8 cellular contexts compared by ENCODE assay signal in the genomic region with DNA sequence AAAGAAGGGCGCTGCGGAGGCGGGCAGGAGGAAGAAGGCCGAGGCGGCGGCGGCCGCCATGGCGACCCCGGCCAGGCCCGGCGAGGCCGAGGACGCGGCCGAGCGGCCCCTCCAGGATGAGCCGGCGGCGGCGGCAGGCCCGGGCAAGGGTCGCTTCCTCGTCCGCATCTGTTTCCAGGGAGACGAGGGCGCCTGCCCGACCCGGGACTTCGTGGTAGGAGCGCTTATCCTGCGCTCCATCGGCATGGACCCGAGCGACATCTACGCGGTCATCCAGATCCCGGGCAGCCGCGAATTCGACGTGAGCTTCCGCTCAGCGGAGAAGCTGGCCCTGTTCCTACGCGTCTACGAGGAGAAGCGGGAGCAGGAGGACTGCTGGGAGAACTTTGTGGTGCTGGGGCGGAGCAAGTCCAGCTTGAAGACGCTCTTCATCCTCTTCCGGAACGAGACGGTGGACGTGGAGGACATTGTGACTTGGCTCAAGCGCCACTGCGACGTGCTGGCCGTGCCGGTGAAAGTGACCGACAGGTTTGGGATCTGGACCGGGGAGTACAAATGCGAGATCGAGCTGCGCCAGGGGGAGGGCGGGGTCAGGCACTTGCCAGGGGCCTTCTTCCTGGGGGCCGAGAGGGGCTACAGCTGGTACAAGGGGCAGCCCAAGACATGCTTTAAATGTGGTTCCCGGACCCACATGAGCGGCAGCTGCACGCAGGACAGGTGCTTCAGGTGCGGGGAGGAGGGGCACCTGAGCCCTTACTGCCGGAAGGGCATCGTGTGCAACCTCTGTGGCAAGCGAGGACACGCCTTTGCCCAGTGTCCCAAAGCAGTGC. TPM values are rescaled to one million over a fixed set of nuclear protein-coding genes. Genes with fewer than 3 reads are reported as not detected.
DNase-seq lines count a peak whose midpoint lies in the region; ATAC-seq, FAIRE-seq and TF ChIP-seq lines count a peak whose summit lies in the region.

No MANE protein-coding gene starts in this region.

- H3K27ac ChIP-seq in H1 (ENCODE audit: low read depth, low read length) (peak overlapping the region; percentile 90), mesenchymal stem cell (ENCODE audit: low read length, poor library complexity, severe bottlenecking) (peak overlapping the region; percentile 80)

- peak overlapping the region; percentile 88 for H3K4me3 Mint-ChIP-seq in activated CD4-positive, alpha-beta memory T cell treated with anti-CD3 and anti-CD28 coated beads for 36 hours

- H3K4me2 ChIP-seq in H1 (ENCODE audit: insufficient read depth in 1 of 2, low read depth in 2 of 2, low read length in 2 of 2), result peak overlapping the region; percentile 81 to 94
- peak overlapping the region; percentile 76 for H3K4me2 ChIP-seq in mesenchymal stem cell (ENCODE audit: low read length, poor library complexity, severe bottlenecking)

- H2BK5ac ChIP-seq in H1 (ENCODE audit: low read depth, low read length), result peak overlapping the region; percentile 53
- peak overlapping the region; percentile 99 for H2BK5ac ChIP-seq in mesenchymal stem cell (ENCODE audit: low read depth, low read length, poor library complexity, severe bottlenecking)

- peaks cover 44% of the 10 kb centered on the region for H3K4me1 Mint-ChIP-seq in activated CD4-positive, alpha-beta memory T cell treated with anti-CD3 and anti-CD28 coated beads for 36 hours (ENCODE audit: low read depth)

- H2BK20ac ChIP-seq in H1 (ENCODE audit: low read length), result no peak overlapping the region

- peak; percentile 8 for ATAC-seq in GM18870 (IDR thresholded peaks at IDR 0.05; ENCODE audit: unreplicated experiment)
- peak; percentile 23 for ATAC-seq in HG03103 (IDR thresholded peaks at IDR 0.05; ENCODE audit: low read depth, unreplicated experiment)

- H4K20me1 ChIP-seq in H1 (replicated peaks in 1 of 2; ENCODE audit: control insufficient read depth in 1 of 2, insufficient read depth in 2 of 2, low read length in 2 of 2), result peaks cover 6 to 11% of the 10 kb centered on the region in 2 experiments

- H2AK5ac ChIP-seq in H1 (ENCODE audit: low read depth, low read length) (no peak overlapping the region; the same call in 1 of the 2 replicates), mesenchymal stem cell (ENCODE audit: low read length, severe bottlenecking) (peak overlapping the region; percentile 5)

- H3K14ac ChIP-seq in H1 (ENCODE audit: insufficient read length) (no peak overlapping the region), mesenchymal stem cell (ENCODE audit: low read length in 2 of 2) (peak overlapping the region; percentile 97 to 98)

- FAIRE-seq in H1 (lab: Jason Lieb, UNC), result no peak

- H3K23ac ChIP-seq in H1 (ENCODE audit: insufficient read length), result no peak overlapping the region
- H3K23ac ChIP-seq in mesenchymal stem cell (ENCODE audit: low read length in 2 of 2), result peak overlapping the region; percentile 86 to 90

- POLR2A ChIA-PET in activated CD4-positive, alpha-beta memory T cell treated with anti-CD3 and anti-CD28 coated beads for 36 hours (lab: Charles Lee), result interaction anchor here (0.7 to 2.4 kb wide), 3 partner anchors 27 to 109 kb away, joined by 3 to 17 read pairs (median 9); a partner anchor contains a TSS
- POLR2A ChIA-PET in H1 (lab: Charles Lee; ENCODE audit: partially characterized antibody), result interaction anchor here (1.0 to 9.4 kb wide), 7 partner anchors 12 to 1531 kb away, joined by 3 to 85 read pairs (median 5); a partner anchor contains a TSS

- no peak; a peak in 1 of 3 replicates for TF ChIP-seq EP300 in H1 (IDR thresholded peaks at IDR 0.05; ENCODE audit: borderline replicate concordance in 1 of 2, low read depth in 2 of 2, low read length in 2 of 2)

- peaks cover 3% of the 10 kb centered on the region; the same call in 1 of the 2 replicates for H3K79me1 ChIP-seq in H1 (ENCODE audit: low read depth, low read length)
- H3K79me1 ChIP-seq in mesenchymal stem cell (replicated peaks; ENCODE audit: low read length, poor library complexity, severe bottlenecking), result peaks cover 5% of the 10 kb centered on the region

- peak in 1 of 2 experiments; percentile 48; a peak in 2 of 3 replicates for TF ChIP-seq POLR2A in H1 (IDR thresholded peaks at IDR 0.05; ENCODE audit: control extremely low read depth in 1 of 2, low read depth in 2 of 2, low read length in 2 of 2)

- CTCF ChIA-PET in activated CD4-positive, alpha-beta memory T cell treated with anti-CD3 and anti-CD28 coated beads for 36 hours (lab: Charles Lee), result interaction anchor here (0.6 to 4.4 kb wide), 6 partner anchors 12 to 49 kb away, joined by 3 to 25 read pairs (median 4); a partner anchor contains a TSS
- CTCF ChIA-PET in H1 (lab: Charles Lee; ENCODE audit: partially characterized antibody), result interaction anchor here (3.4 to 7.8 kb wide), 5 partner anchors 12 to 32 kb away, joined by 17 to 36 read pairs (median 26); a partner anchor contains a TSS

- H2AFZ ChIP-seq in H1 (ENCODE audit: low read length) (no peak overlapping the region), mesenchymal stem cell (ENCODE audit: low read depth, low read length) (no peak overlapping the region)

- peaks cover 11 to 35% of the 10 kb centered on the region in 2 experiments; a peak in 3 of 4 replicates for H3K79me2 ChIP-seq in H1 (ENCODE audit: control insufficient read depth in 1 of 2, insufficient read depth in 2 of 2, low read length in 2 of 2)

- peak overlapping the region; percentile 19 for H3K18ac ChIP-seq in H1 (ENCODE audit: extremely low read depth, low read length)
- H3K18ac ChIP-seq in mesenchymal stem cell (ENCODE audit: low read depth in 1 of 2, low read length in 2 of 2), result peak overlapping the region; percentile 96 to 97

- no peaks in the 10 kb centered on the region; a peak in 1 of 4 replicates for H3K9me3 ChIP-seq in H1 (ENCODE audit: insufficient read depth in 2 of 2, low read depth in 1 of 2, low read length in 1 of 2)
- no peaks in the 10 kb centered on the region for H3K9me3 ChIP-seq in mesenchymal stem cell (ENCODE audit: control insufficient read depth, low read length)

- H2BK15ac ChIP-seq in H1 (ENCODE audit: low read length) (peak overlapping the region; percentile 65; the same call in 1 of the 2 replicates), mesenchymal stem cell (ENCODE audit: low read depth, poor library complexity, severe bottlenecking) (peak overlapping the region; percentile 95)

- intact Hi-C loops in activated CD4-positive, alpha-beta memory T cell treated with anti-CD3 and anti-CD28 coated beads for 36 hours (cut with micrococcal nuclease), result loop anchor here (1.0 to 2.0 kb wide), 2 partner anchors 26 to 109 kb away; no protein-coding TSS in a partner anchor

- peak overlapping the region; percentile 17 for H4K5ac ChIP-seq in H1 (ENCODE audit: insufficient read length, low read depth, low read length)

- H3K9me3 Mint-ChIP-seq in activated CD4-positive, alpha-beta memory T cell treated with anti-CD3 and anti-CD28 coated beads for 36 hours, result no peaks in the 10 kb centered on the region

- H3K4ac ChIP-seq in H1 (replicated peaks; ENCODE audit: insufficient read length, low read depth, low read length) (peak overlapping the region; percentile 63), mesenchymal stem cell (ENCODE audit: low read depth in 1 of 2, low read length in 2 of 2) (peak overlapping the region; percentile 97 to 100)

- H3K9ac ChIP-seq in H1 (replicated peaks in 1 of 4; ENCODE audit: extremely low read depth in 1 of 4, low read depth in 3 of 4, low read length in 3 of 4) (peak overlapping the region; percentile 78 to 95 (median 92)), mesenchymal stem cell (ENCODE audit: low read length) (peak overlapping the region; percentile 98)

- no peak for DNase-seq in AG09309 (ENCODE audit: low read depth)
- peak; percentile 89 for DNase-seq in NCI-H510A (lab: John Stamatoyannopoulos, UW)
- DNase-seq in activated CD4-positive, alpha-beta memory T cell treated with anti-CD3 and anti-CD28 coated beads for 36 hours, result peak; percentile 68
- peak in 1 of 2 experiments; percentile 65 for DNase-seq in H1 (ENCODE audit: low read depth in 1 of 2, low spot score in 2 of 2)
- peak; percentile 66 for DNase-seq in mesenchymal stem cell
- peak; percentile 15 for DNase-seq in stimulated activated CD8-positive, alpha-beta memory T cell treated with anti-CD3 and anti-CD28 coated beads, Interleukin-4, amount 100 ng/mL, for 24 hours (ENCODE audit: low read depth)

- peaks cover 17% of the 10 kb centered on the region for H3K23me2 ChIP-seq in H1 (ENCODE audit: low read depth, low read length)

- H2BK120ac ChIP-seq in H1 (replicated peaks; ENCODE audit: low read depth, low read length) (peak overlapping the region; percentile 49), mesenchymal stem cell (ENCODE audit: low read depth, low read length) (peak overlapping the region; percentile 96)

- peak overlapping the region; percentile 71 for H3K56ac ChIP-seq in H1 (replicated peaks; ENCODE audit: insufficient read length, low read depth, low read length)

- peak overlapping the region; percentile 95 for H4K8ac ChIP-seq in H1 (ENCODE audit: extremely low read depth, insufficient read depth, low read length)
- peak overlapping the region; percentile 83 for H4K8ac ChIP-seq in mesenchymal stem cell (ENCODE audit: low read length)

- no peaks in the 10 kb centered on the region for H3K27me3 Mint-ChIP-seq in activated CD4-positive, alpha-beta memory T cell treated with anti-CD3 and anti-CD28 coated beads for 36 hours

- no peak for TF ChIP-seq RAD21 in H1 (IDR thresholded peaks at IDR 0.05 in 1 of 2, conservative IDR thresholded peaks at IDR 0.05 in 1 of 2; ENCODE audit: low read depth in 2 of 2, low read length in 2 of 2)

- H3K36me3 Mint-ChIP-seq in activated CD4-positive, alpha-beta memory T cell treated with anti-CD3 and anti-CD28 coated beads for 36 hours, result peaks cover 23% of the 10 kb centered on the region

- H2BK12ac ChIP-seq in H1 (ENCODE audit: low read depth, low read length) (peak overlapping the region; percentile 69; the same call in 1 of the 2 replicates), mesenchymal stem cell (ENCODE audit: low read length in 2 of 2) (peak overlapping the region; percentile 14 to 29)

- WGBS in H1 (ENCODE audit: extremely low coverage in 1 of 2, insufficient coverage in 1 of 2, insufficient read length in 1 of 2, insufficient replicate concordance in 2 of 2, low coverage in 1 of 2, low lambda C conversion rate in 2 of 2, missing lambda C conversion rate in 1 of 2), 2 experiments, result 1% methylated on average over 57 of the region's 74 CpGs; no CpG with 5 or more reads in 1 of the 2 experiments
- WGBS in mesenchymal stem cell, result under 1% methylated on average over 71 of the region's 74 CpGs

- H3K27ac Mint-ChIP-seq in activated CD4-positive, alpha-beta memory T cell treated with anti-CD3 and anti-CD28 coated beads for 36 hours, result peak overlapping the region; percentile 95

- H3K27me3 ChIP-seq in H1 (replicated peaks in 1 of 4; ENCODE audit: control insufficient read depth in 3 of 4, extremely low read depth in 1 of 4, insufficient read depth in 3 of 4, low read length in 3 of 4) (peaks cover 0 to 7% (median 2%) of the 10 kb centered on the region in 4 experiments; a peak in 3 of 7 replicates), mesenchymal stem cell (ENCODE audit: control insufficient read depth in 1 of 2, insufficient read depth in 1 of 2, low read length in 2 of 2) (no peaks in the 10 kb centered on the region)

- no peak for TF ChIP-seq CTCF in AG09309 (IDR thresholded peaks at IDR 0.05; ENCODE audit: control insufficient read depth, insufficient read depth, low read depth, low read length, missing control alignments)
- no peak for TF ChIP-seq CTCF in H1 (IDR thresholded peaks at IDR 0.05; ENCODE audit: control extremely low read depth in 1 of 3, insufficient read depth in 1 of 3, low read depth in 1 of 3, low read length in 3 of 3)

- peaks cover 14 to 30% (median 18%) of the 10 kb centered on the region in 4 experiments for H3K4me1 ChIP-seq in H1 (replicated peaks in 1 of 4; ENCODE audit: control insufficient read depth in 3 of 4, insufficient read depth in 4 of 4, low read length in 3 of 4)
- H3K4me1 ChIP-seq in mesenchymal stem cell (ENCODE audit: control insufficient read depth, insufficient read depth, low read depth, low read length), result peaks cover 15% of the 10 kb centered on the region

- H3K4me3 ChIP-seq in AG09309 (ENCODE audit: control insufficient read depth, low read depth, low read length) (peak overlapping the region; percentile 84), H1 (ENCODE audit: extremely low read depth in 1 of 4, insufficient read depth in 2 of 4, low read depth in 3 of 4, low read length in 4 of 4) (peak overlapping the region; percentile 69 to 99 (median 96)), mesenchymal stem cell (ENCODE audit: insufficient read depth in 1 of 2, low read depth in 1 of 2, low read length in 2 of 2) (peak overlapping the region; percentile 86 to 99)

- H4K91ac ChIP-seq in H1 (replicated peaks; ENCODE audit: insufficient read length, low read length) (peak overlapping the region; percentile 50), mesenchymal stem cell (ENCODE audit: low read length) (peak overlapping the region; percentile 71)

- no peaks in the 10 kb centered on the region for H3K36me3 ChIP-seq in H1 (ENCODE audit: control insufficient read depth in 2 of 4, insufficient read depth in 4 of 4, low read length in 3 of 4)
- H3K36me3 ChIP-seq in mesenchymal stem cell (ENCODE audit: control insufficient read depth in 1 of 2, insufficient read depth in 2 of 2, low read depth in 1 of 2, low read length in 2 of 2), result peaks cover 0 to 11% of the 10 kb centered on the region in 2 experiments

RNA-seq across cellular contexts. Expression of a gene that starts 0.8 kb away (rescaled TPM):
- 10 to 100 TPM; 15.2 to 15.9 TPM for total RNA-seq in activated CD4-positive, alpha-beta memory T cell treated with anti-CD3 and anti-CD28 coated beads for 36 hours
- 52.4 and 54.0 TPM in 2 replicates for total RNA-seq in H1 (2021; fragmentation: NEBNext Ultra II Directional; extraction: Animal tissue kit (Norgen Biotek cat#: 25700))
- 33.7 and 34.0 TPM in 2 replicates for polyA plus RNA-seq in H1 (2011; rRNA removed)
- 40.1 TPM for polyA plus RNA-seq in H1 (2011; cell fraction: cytosol; rRNA removed)
- 23.6 TPM for polyA plus RNA-seq in H1 (2011; cell fraction: nucleus; rRNA removed)
- 41.3 to 45.9 TPM (median 42.1 TPM) in 4 replicates for polyA plus RNA-seq in H1 (2012, experiment 1 of 2)
- polyA plus RNA-seq in H1 (2012, experiment 2 of 2), result 43.6 TPM
- 36.6 TPM for polyA plus RNA-seq in H1 (2013, experiment 1 of 2)
- polyA plus RNA-seq in H1 (2013, experiment 2 of 2), result 39.0 TPM
- polyA minus RNA-seq in H1 (2011; rRNA and poly(A)+ RNA removed), result 14.9 and 15.4 TPM in 2 replicates
- polyA minus RNA-seq in H1 (2011; cell fraction: cytosol; rRNA and poly(A)+ RNA removed), result 24.4 TPM
- polyA minus RNA-seq in H1 (2011; cell fraction: nucleus; rRNA and poly(A)+ RNA removed), result 13.9 TPM
- polyA plus RNA-seq in mesenchymal stem cell (2013, experiment 1 of 2), result 21.9 TPM
- 21.3 TPM for polyA plus RNA-seq in mesenchymal stem cell (2013, experiment 2 of 2)

RNA-seq across cellular contexts. Expression of a gene that starts 7.6 kb away (rescaled TPM):
- total RNA-seq in activated CD4-positive, alpha-beta memory T cell treated with anti-CD3 and anti-CD28 coated beads for 36 hours, result 1 to 10 TPM; 5.4 to 6.4 TPM
- total RNA-seq in H1 (2021; fragmentation: NEBNext Ultra II Directional; extraction: Animal tissue kit (Norgen Biotek cat#: 25700)), result 21.0 and 22.7 TPM in 2 replicates
- polyA plus RNA-seq in H1 (2011; rRNA removed), result 19.2 and 19.3 TPM in 2 replicates
- 21.3 TPM for polyA plus RNA-seq in H1 (2011; cell fraction: cytosol; rRNA removed)
- polyA plus RNA-seq in H1 (2011; cell fraction: nucleus; rRNA removed), result 22.3 TPM
- 20.5 to 28.5 TPM (median 26.2 TPM) in 4 replicates for polyA plus RNA-seq in H1 (2012, experiment 1 of 2)
- 20.8 TPM for polyA plus RNA-seq in H1 (2012, experiment 2 of 2)
- 23.3 TPM for polyA plus RNA-seq in H1 (2013, experiment 1 of 2)
- 22.8 TPM for polyA plus RNA-seq in H1 (2013, experiment 2 of 2)
- polyA minus RNA-seq in H1 (2011; rRNA and poly(A)+ RNA removed), result 9.5 and 10.5 TPM in 2 replicates
- 7.7 TPM for polyA minus RNA-seq in H1 (2011; cell fraction: cytosol; rRNA and poly(A)+ RNA removed)
- polyA minus RNA-seq in H1 (2011; cell fraction: nucleus; rRNA and poly(A)+ RNA removed), result 8.2 TPM
- polyA plus RNA-seq in mesenchymal stem cell (2013, experiment 1 of 2), result 15.2 TPM
- 14.8 TPM for polyA plus RNA-seq in mesenchymal stem cell (2013, experiment 2 of 2)

RNA-seq across cellular contexts. Expression of a gene that starts 27.2 kb away (rescaled TPM):
- 1 to 10 TPM; 4.4 to 4.7 TPM for total RNA-seq in activated CD4-positive, alpha-beta memory T cell treated with anti-CD3 and anti-CD28 coated beads for 36 hours
- total RNA-seq in H1 (2021; fragmentation: NEBNext Ultra II Directional; extraction: Animal tissue kit (Norgen Biotek cat#: 25700)), result 63.0 and 66.1 TPM in 2 replicates
- polyA plus RNA-seq in H1 (2011; rRNA removed), result 6.4 and 14.4 TPM in 2 replicates
- 9.3 TPM for polyA plus RNA-seq in H1 (2011; cell fraction: cytosol; rRNA removed)
- polyA plus RNA-seq in H1 (2011; cell fraction: nucleus; rRNA removed), result 20.6 TPM
- polyA plus RNA-seq in H1 (2012, experiment 1 of 2), result 28.3 to 39.1 TPM (median 34.8 TPM) in 4 replicates
- 27.6 TPM for polyA plus RNA-seq in H1 (2012, experiment 2 of 2)
- polyA plus RNA-seq in H1 (2013, experiment 1 of 2), result 34.1 TPM
- 34.4 TPM for polyA plus RNA-seq in H1 (2013, experiment 2 of 2)
- polyA minus RNA-seq in H1 (2011; rRNA and poly(A)+ RNA removed), result 2.9 and 6.2 TPM in 2 replicates
- 16.2 TPM for polyA minus RNA-seq in H1 (2011; cell fraction: cytosol; rRNA and poly(A)+ RNA removed)
- 11.5 TPM for polyA minus RNA-seq in H1 (2011; cell fraction: nucleus; rRNA and poly(A)+ RNA removed)
- polyA plus RNA-seq in mesenchymal stem cell (2013, experiment 1 of 2), result 30.8 TPM
- polyA plus RNA-seq in mesenchymal stem cell (2013, experiment 2 of 2), result 29.9 TPM

RNA-seq across cellular contexts. Expression of a gene that starts 40.6 kb away (rescaled TPM):
- not detected for total RNA-seq in activated CD4-positive, alpha-beta memory T cell treated with anti-CD3 and anti-CD28 coated beads for 36 hours
- not detected in 2 replicates for total RNA-seq in H1 (2021; fragmentation: NEBNext Ultra II Directional; extraction: Animal tissue kit (Norgen Biotek cat#: 25700))
- not detected in 2 replicates for polyA plus RNA-seq in H1 (2011; rRNA removed)
- polyA plus RNA-seq in H1 (2011; cell fraction: cytosol; rRNA removed), result not detected
- not detected for polyA plus RNA-seq in H1 (2011; cell fraction: nucleus; rRNA removed)
- polyA plus RNA-seq in H1 (2012, experiment 1 of 2), result not detected in 4 replicates
- polyA plus RNA-seq in H1 (2012, experiment 2 of 2), result not detected
- not detected for polyA plus RNA-seq in H1 (2013, experiment 1 of 2)
- polyA plus RNA-seq in H1 (2013, experiment 2 of 2), result not detected
- polyA minus RNA-seq in H1 (2011; rRNA and poly(A)+ RNA removed), result not detected in 2 replicates
- not detected for polyA minus RNA-seq in H1 (2011; cell fraction: cytosol; rRNA and poly(A)+ RNA removed)
- not detected for polyA minus RNA-seq in H1 (2011; cell fraction: nucleus; rRNA and poly(A)+ RNA removed)
- polyA plus RNA-seq in mesenchymal stem cell (2013, experiment 1 of 2), result not detected
- polyA plus RNA-seq in mesenchymal stem cell (2013, experiment 2 of 2), result not detected

RNA-seq across cellular contexts. Expression of a gene that starts 48.8 kb away (rescaled TPM):
- total RNA-seq in activated CD4-positive, alpha-beta memory T cell treated with anti-CD3 and anti-CD28 coated beads for 36 hours, result 1 to 10 TPM; 9.5 to 9.7 TPM
- 15.0 and 19.4 TPM in 2 replicates for total RNA-seq in H1 (2021; fragmentation: NEBNext Ultra II Directional; extraction: Animal tissue kit (Norgen Biotek cat#: 25700))
- 33.3 and 41.9 TPM in 2 replicates for polyA plus RNA-seq in H1 (2011; rRNA removed)
- 25.4 TPM for polyA plus RNA-seq in H1 (2011; cell fraction: cytosol; rRNA removed)
- 20.5 TPM for polyA plus RNA-seq in H1 (2011; cell fraction: nucleus; rRNA removed)
- polyA plus RNA-seq in H1 (2012, experiment 1 of 2), result 17.4 to 24.3 TPM (median 23.5 TPM) in 4 replicates
- 23.4 TPM for polyA plus RNA-seq in H1 (2012, experiment 2 of 2)
- polyA plus RNA-seq in H1 (2013, experiment 1 of 2), result 19.3 TPM
- 21.8 TPM for polyA plus RNA-seq in H1 (2013, experiment 2 of 2)
- 11.8 and 15.0 TPM in 2 replicates for polyA minus RNA-seq in H1 (2011; rRNA and poly(A)+ RNA removed)
- polyA minus RNA-seq in H1 (2011; cell fraction: cytosol; rRNA and poly(A)+ RNA removed), result 16.5 TPM
- polyA minus RNA-seq in H1 (2011; cell fraction: nucleus; rRNA and poly(A)+ RNA removed), result 8.1 TPM
- polyA plus RNA-seq in mesenchymal stem cell (2013, experiment 1 of 2), result 63.0 TPM
- polyA plus RNA-seq in mesenchymal stem cell (2013, experiment 2 of 2), result 60.9 TPM

Comparison
In these comparisons a context has a peak if more than half of its experiments do, and no peak if none do; other contexts are left out.
1. RNA of a gene that starts 27.2 kb away (total RNA-seq): 63.0 to 66.1 TPM in H1; 4.4 to 4.7 TPM in activated CD4-positive, alpha-beta memory T cell treated with anti-CD3 and anti-CD28 coated beads for 36 hours; every median in the first group is over 10 times any median in the second.
2. Peak in every context shown above with its lines, with median percentiles within 50 percentile points of each other: H3K4me3 ChIP-seq.